ENCODE assay signal across 25 cellular contexts in the genomic region with DNA sequence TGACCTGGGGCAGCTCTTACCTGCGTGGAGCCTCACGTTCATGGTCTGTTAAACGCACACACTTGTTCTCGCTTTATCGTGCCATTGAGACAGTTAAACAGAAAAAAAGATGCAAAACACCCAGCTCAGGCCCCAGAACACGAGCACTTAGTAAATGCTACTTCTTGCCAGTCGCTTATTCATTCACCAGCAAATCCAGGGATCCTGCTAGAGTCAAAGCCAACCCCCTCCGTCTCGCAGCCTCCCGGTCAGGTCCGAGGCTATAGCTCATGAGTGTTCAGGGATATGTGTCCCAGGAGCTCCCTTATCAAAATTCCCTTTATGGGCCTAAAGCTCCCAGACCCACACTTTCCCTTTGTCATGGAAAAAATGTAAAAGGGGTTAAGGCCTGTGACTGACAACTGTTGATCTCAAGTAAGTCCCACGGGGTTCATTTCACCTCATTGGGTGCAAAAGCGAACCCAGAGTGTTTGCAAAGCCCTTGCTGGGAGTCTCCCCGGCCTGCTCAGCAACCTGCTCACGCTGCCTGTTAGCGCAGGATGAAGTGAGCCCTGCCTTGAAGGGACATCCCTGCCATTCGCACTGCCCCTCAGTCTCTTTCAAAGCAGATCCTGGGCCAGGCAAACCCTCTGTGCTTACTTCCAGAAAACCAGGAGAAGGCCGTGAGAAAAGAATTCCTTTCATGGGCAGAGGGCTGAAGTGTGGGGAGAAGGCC. TPM values are rescaled to one million over a fixed set of nuclear protein-coding genes. Genes with fewer than 3 reads are reported as not detected.
DNase-seq lines count a peak whose midpoint lies in the region; ATAC-seq and TF ChIP-seq lines count a peak whose summit lies in the region.
"Had no signal": no experiment of that assay in that cellular context is flagged by ENCODE, and none has a peak within 500 bp of the region (broad histone marks: within the 10 kb centered on the region; RNA-seq: fewer than 3 reads in every experiment).

No MANE protein-coding gene starts in this region.

- no peak overlapping the region for H3K4me3 ChIP-seq in HUES6 (ENCODE audit: low read depth, low read length)
- H3K4me3 ChIP-seq in spleen: no peak overlapping the region
- H3K4me3 ChIP-seq: thyroid gland had no signal

- H3K4me1 Mint-ChIP-seq in dendritic cell treated with granulocyte-macrophage colony-stimulating factor and Interleukin-4, amounts not matched to agents 40 ng/mL and 50 ng/mL, for 4 days (ENCODE audit: low read depth): peaks cover 40% of the 10 kb centered on the region
- no peaks in the 10 kb centered on the region for H3K4me1 Mint-ChIP-seq in progenitor cell of endocrine pancreas (ENCODE audit: low read depth)
- peaks cover 8% of the 10 kb centered on the region for H3K4me1 Mint-ChIP-seq in activated T-helper 17 cell treated with anti-CD3 and anti-CD28 coated beads, Interleukin-2, amount 50 U/mL, for 72 hours

- peak overlapping the region; percentile 9 for H3K9ac ChIP-seq in HUES6 (ENCODE audit: low read length)
- H3K9ac ChIP-seq: KMS-11 had no signal

- no peaks in the 10 kb centered on the region for H3K9me3 Mint-ChIP-seq in dendritic cell treated with granulocyte-macrophage colony-stimulating factor and Interleukin-4, amounts not matched to agents 40 ng/mL and 50 ng/mL, for 4 days
- peaks cover 7% of the 10 kb centered on the region for H3K9me3 Mint-ChIP-seq in progenitor cell of endocrine pancreas (ENCODE audit: low read depth)
- no peaks in the 10 kb centered on the region for H3K9me3 Mint-ChIP-seq in activated T-helper 17 cell treated with anti-CD3 and anti-CD28 coated beads, Interleukin-2, amount 50 U/mL, for 72 hours
- H3K9me3 Mint-ChIP-seq: activated CD4-positive, alpha-beta T cell treated with anti-CD3 and anti-CD28 coated beads, Interleukin-2, amount 10 ng/mL, durations not matched to agents 24 days and 14 days; stimulated activated naive CD8-positive, alpha-beta T cell treated with anti-CD3 and anti-CD28 coated beads, Interleukin-15, amount 100 ng/mL, for 72 hours had no signal

- peaks cover 79% of the 10 kb centered on the region for H3K36me3 Mint-ChIP-seq in dendritic cell treated with granulocyte-macrophage colony-stimulating factor and Interleukin-4, amounts not matched to agents 40 ng/mL and 50 ng/mL, for 4 days (ENCODE audit: low read depth)
- peaks cover 1% of the 10 kb centered on the region for H3K36me3 Mint-ChIP-seq in progenitor cell of endocrine pancreas (ENCODE audit: insufficient read depth)
- peaks cover 6% of the 10 kb centered on the region for H3K36me3 Mint-ChIP-seq in activated T-helper 17 cell treated with anti-CD3 and anti-CD28 coated beads, Interleukin-2, amount 50 U/mL, for 72 hours (ENCODE audit: low read depth)
- H3K36me3 Mint-ChIP-seq: CD8-positive, alpha-beta memory T cell had no signal

- peak; percentile 3 for DNase-seq in activated CD8-positive, alpha-beta memory T cell treated with anti-CD3 and anti-CD28 coated beads, Interleukin-2, amount 50 U/mL, for 4 hours
- DNase-seq in activated CD8-positive, alpha-beta memory T cell treated with anti-CD3 and anti-CD28 coated beads for 24 hours: no peak
- DNase-seq in spleen (peak; percentile 50), progenitor cell of endocrine pancreas (ENCODE audit: low spot score, unreplicated experiment) (no peak)
- DNase-seq: activated CD4-positive, alpha-beta T cell treated with anti-CD3 and anti-CD28 coated beads, Interleukin-2, amount 10 ng/mL, durations not matched to agents 24 days and 14 days; CD8-positive, alpha-beta memory T cell; cerebellar nuclear complex; H7; mesenchymal stem cell; MM.1S; NCI-H1417; NCI-H2081; nucleus accumbens; RPMI8226; stimulated activated naive CD8-positive, alpha-beta T cell treated with anti-CD3 and anti-CD28 coated beads, Interleukin-15, amount 100 ng/mL, for 72 hours; thyroid gland had no signal

- peak overlapping the region; percentile 51 for H3K27ac Mint-ChIP-seq in dendritic cell treated with granulocyte-macrophage colony-stimulating factor and Interleukin-4, amounts not matched to agents 40 ng/mL and 50 ng/mL, for 4 days
- H3K27ac Mint-ChIP-seq in progenitor cell of endocrine pancreas: no peak overlapping the region
- no peak overlapping the region for H3K27ac Mint-ChIP-seq in activated T-helper 17 cell treated with anti-CD3 and anti-CD28 coated beads, Interleukin-2, amount 50 U/mL, for 72 hours

- no peak overlapping the region for H3K27ac ChIP-seq in HUES6 (ENCODE audit: low read depth, low read length)
- no peak overlapping the region for H3K27ac ChIP-seq in spleen
- H3K27ac ChIP-seq: KMS-11, thyroid gland had no signal

- no peaks in the 10 kb centered on the region for H3K27me3 ChIP-seq in HUES6 (ENCODE audit: control insufficient read depth, insufficient read depth, low read length)
- H3K27me3 ChIP-seq in spleen (replicated peaks in 1 of 7): no peaks in the 10 kb centered on the region
- H3K27me3 ChIP-seq: thyroid gland had no signal

- intact Hi-C loops in dendritic cell treated with granulocyte-macrophage colony-stimulating factor and Interleukin-4, amounts not matched to agents 40 ng/mL and 50 ng/mL, for 4 days (cut with micrococcal nuclease): loop anchor here (5.0 to 10.0 kb wide), 3 partner anchors 41 to 146 kb away; a partner anchor contains a TSS
- intact Hi-C loops in spleen (cut with DNase I; ENCODE audit: low total_unique reads): loop anchor here (10.0 kb wide), 1 partner anchor 164 kb away; no protein-coding TSS in a partner anchor

- no peaks in the 10 kb centered on the region for H3K27me3 Mint-ChIP-seq in dendritic cell treated with granulocyte-macrophage colony-stimulating factor and Interleukin-4, amounts not matched to agents 40 ng/mL and 50 ng/mL, for 4 days
- H3K27me3 Mint-ChIP-seq in progenitor cell of endocrine pancreas: peaks cover 16% of the 10 kb centered on the region
- no peaks in the 10 kb centered on the region for H3K27me3 Mint-ChIP-seq in activated T-helper 17 cell treated with anti-CD3 and anti-CD28 coated beads, Interleukin-2, amount 50 U/mL, for 72 hours
- H3K27me3 Mint-ChIP-seq: activated CD4-positive, alpha-beta T cell treated with anti-CD3 and anti-CD28 coated beads, Interleukin-2, amount 10 ng/mL, durations not matched to agents 24 days and 14 days; stimulated activated naive CD8-positive, alpha-beta T cell treated with anti-CD3 and anti-CD28 coated beads, Interleukin-15, amount 100 ng/mL, for 72 hours had no signal

- TF ChIP-seq POLR2A in spleen (IDR thresholded peaks at IDR 0.05): no peak

- H3K36me3 ChIP-seq in HUES6 (ENCODE audit: control insufficient read depth, insufficient read depth, low read length) (no peaks in the 10 kb centered on the region), spleen (peaks cover 0 to 43% (median 0%) of the 10 kb centered on the region in 6 donors)
- H3K36me3 ChIP-seq: thyroid gland had no signal

- WGBS in spleen, 5 donors: 81 to 94% (median 87%) methylated on average over 18 of the region's 18 CpGs

- H3K4me1 ChIP-seq in HUES6 (ENCODE audit: control insufficient read depth, insufficient read depth, low read length): peaks cover 21% of the 10 kb centered on the region
- peaks cover 0 to 35% (median 25%) of the 10 kb centered on the region in 6 donors for H3K4me1 ChIP-seq in spleen
- H3K4me1 ChIP-seq: thyroid gland had no signal

- H3K9me3 ChIP-seq in HUES6 (ENCODE audit: control insufficient read depth, insufficient read depth, low read depth, low read length): no peaks in the 10 kb centered on the region
- peaks cover 0 to 6% (median under 1%) of the 10 kb centered on the region in 8 donors for H3K9me3 ChIP-seq in spleen
- H3K9me3 ChIP-seq: thyroid gland had no signal

- no peak overlapping the region for H3K4me3 Mint-ChIP-seq in dendritic cell treated with granulocyte-macrophage colony-stimulating factor and Interleukin-4, amounts not matched to agents 40 ng/mL and 50 ng/mL, for 4 days
- no peak overlapping the region for H3K4me3 Mint-ChIP-seq in progenitor cell of endocrine pancreas (ENCODE audit: low read depth)
- H3K4me3 Mint-ChIP-seq in activated T-helper 17 cell treated with anti-CD3 and anti-CD28 coated beads, Interleukin-2, amount 50 U/mL, for 72 hours: no peak overlapping the region
- H3K4me3 Mint-ChIP-seq: activated CD4-positive, alpha-beta T cell treated with anti-CD3 and anti-CD28 coated beads, Interleukin-2, amount 10 ng/mL, durations not matched to agents 24 days and 14 days had no signal

- TF ChIP-seq CTCF in spleen (IDR thresholded peaks at IDR 0.05 in 8 of 11, conservative IDR thresholded peaks at IDR 0.05 in 3 of 11): no peak
- no peak for TF ChIP-seq CTCF in progenitor cell of endocrine pancreas (IDR thresholded peaks at IDR 0.05; ENCODE audit: unreplicated experiment)

- no peak for ATAC-seq in HG03469 (IDR thresholded peaks at IDR 0.05; ENCODE audit: unreplicated experiment)
- no peak for ATAC-seq in activated T-helper 17 cell treated with anti-CD3 and anti-CD28 coated beads, Interleukin-2, amount 50 U/mL, for 72 hours (replicated peaks)
- ATAC-seq: left lobe of liver; stimulated activated naive CD8-positive, alpha-beta T cell treated with anti-CD3 and anti-CD28 coated beads, Interleukin-15, amount 100 ng/mL, for 72 hours had no signal

RNA-seq across cellular contexts. Expression of a gene that starts 40.7 kb away (rescaled TPM):
- total RNA-seq in spleen (10 to 100 TPM; 14.6 to 85.2 (median 31.9) TPM), progenitor cell of endocrine pancreas (1.2 and 1.5 TPM in 2 replicates)
- 1 to 10 TPM; 1.9 to 4.8 (median 4.4) TPM for polyA plus RNA-seq in spleen
- 1 to 10 TPM; 3.3 to 4.0 TPM for total RNA-seq in activated T-helper 17 cell treated with anti-CD3 and anti-CD28 coated beads, Interleukin-2, amount 50 U/mL, for 72 hours
- total RNA-seq: A673, G401, myocyte had no signal

Comparison
In these comparisons a context has a peak if more than half of its experiments do, and no peak if none do; other contexts are left out.
1. DNase-seq: peak in activated CD8-positive, alpha-beta memory T cell treated with anti-CD3 and anti-CD28 coated beads, Interleukin-2, amount 50 U/mL, for 4 hours (single experiment) and spleen (single experiment); none in activated CD8-positive, alpha-beta memory T cell treated with anti-CD3 and anti-CD28 coated beads for 24 hours (single experiment) and progenitor cell of endocrine pancreas (single experiment).